Comparison of ENCODE assay signal across 32 cellular contexts in the genomic region with DNA sequence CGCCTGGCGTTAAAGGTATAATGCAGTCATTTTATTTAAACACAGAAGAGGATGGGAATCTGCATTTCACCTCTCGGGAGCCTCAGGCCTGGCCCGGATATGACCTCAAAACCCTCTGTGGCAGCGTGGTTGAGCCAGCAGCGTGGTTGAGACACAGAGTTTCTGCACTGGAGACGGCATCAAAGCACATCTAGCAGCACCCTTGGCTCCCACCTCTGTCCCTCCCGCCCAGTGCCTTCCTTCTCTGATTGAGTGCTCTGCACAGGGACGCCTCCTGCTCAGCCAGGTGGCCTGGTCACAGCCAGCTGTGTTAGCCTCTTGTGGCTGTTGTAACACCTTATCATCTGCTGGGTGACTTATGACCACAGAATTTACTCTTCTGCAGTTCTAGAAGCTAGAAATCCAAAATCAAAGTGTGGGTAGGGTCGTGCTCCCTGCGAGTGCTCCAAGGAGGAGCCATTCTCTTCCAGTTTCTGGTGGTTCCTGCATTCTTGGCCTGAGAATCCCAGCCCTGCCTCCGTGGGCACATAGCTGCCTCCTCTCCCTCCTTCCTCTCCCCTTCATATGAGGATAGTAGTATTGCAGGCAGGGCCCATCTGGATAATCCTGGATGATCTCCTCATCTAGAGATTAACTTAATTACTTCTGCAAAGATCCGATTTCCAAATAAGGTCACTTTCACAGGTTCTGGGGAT.
DNase-seq lines count a peak whose midpoint lies in the region; ATAC-seq, FAIRE-seq and TF ChIP-seq lines count a peak whose summit lies in the region.
"Had no signal": no experiment of that assay in that cellular context is flagged by ENCODE, and none has a peak within 500 bp of the region (broad histone marks: within the 10 kb centered on the region; RNA-seq: fewer than 3 reads in every experiment).

No MANE protein-coding gene starts in this region.

- CTCF ChIA-PET in activated CD8-positive, alpha-beta memory T cell treated with anti-CD3 and anti-CD28 coated beads, Interleukin-2, amount 10 ng/mL, durations not matched to agents 7 days and 5 days (lab: Charles Lee), result no interaction called here
- CTCF ChIA-PET in HepG2 (lab: Yijun Ruan, JAX; ENCODE audit: low intra/inter-chr PET ratio, low total read pairs), result no interaction called here

- H3K9me3 Mint-ChIP-seq in activated CD8-positive, alpha-beta memory T cell treated with anti-CD3 and anti-CD28 coated beads, Interleukin-2, amount 10 ng/mL, durations not matched to agents 7 days and 5 days (ENCODE audit: low read depth), result no peaks in the 10 kb centered on the region
- no peaks in the 10 kb centered on the region for H3K9me3 Mint-ChIP-seq in activated T-helper 17 cell treated with anti-CD3 and anti-CD28 coated beads, Interleukin-2, amount 50 U/mL, for 72 hours
- no peaks in the 10 kb centered on the region for H3K9me3 Mint-ChIP-seq in activated T-cell treated with anti-CD3 and anti-CD28 coated beads, Interleukin-2, amount 50 U/mL, for 4 hours
- H3K9me3 Mint-ChIP-seq: activated T-cell treated with anti-CD3 and anti-CD28 coated beads, Interleukin-2, amount 50 U/mL, for 24 hours; CD4-positive, alpha-beta memory T cell; central memory CD8-positive, alpha-beta T cell; mesothelial cell of epicardium; stimulated activated naive CD8-positive, alpha-beta T cell treated with anti-CD3 and anti-CD28 coated beads, Interleukin-15, amount 100 ng/mL, for 72 hours had no signal

- no peak overlapping the region for H3K4me3 ChIP-seq in Jurkat, Clone E6-1 (ENCODE audit: low read length)
- no peak overlapping the region for H3K4me3 ChIP-seq in HepG2 (replicated peaks in 1 of 3; ENCODE audit: insufficient read depth in 1 of 3, low read depth in 2 of 3, low read length in 3 of 3)
- H3K4me3 ChIP-seq: heart left ventricle, prostate gland had no signal

- H3K4me1 Mint-ChIP-seq in activated CD8-positive, alpha-beta memory T cell treated with anti-CD3 and anti-CD28 coated beads, Interleukin-2, amount 10 ng/mL, durations not matched to agents 7 days and 5 days, result peaks cover 6% of the 10 kb centered on the region
- no peaks in the 10 kb centered on the region for H3K4me1 Mint-ChIP-seq in activated T-helper 17 cell treated with anti-CD3 and anti-CD28 coated beads, Interleukin-2, amount 50 U/mL, for 72 hours
- H3K4me1 Mint-ChIP-seq in activated T-cell treated with anti-CD3 and anti-CD28 coated beads, Interleukin-2, amount 50 U/mL, for 4 hours (ENCODE audit: low read depth), result no peaks in the 10 kb centered on the region
- H3K4me1 Mint-ChIP-seq: B cell; CD4-positive, alpha-beta memory T cell; central memory CD8-positive, alpha-beta T cell; mesothelial cell of epicardium; stimulated activated naive CD8-positive, alpha-beta T cell treated with anti-CD3 and anti-CD28 coated beads, Interleukin-15, amount 100 ng/mL, for 72 hours had no signal

- H3K4me3 Mint-ChIP-seq in activated CD8-positive, alpha-beta memory T cell treated with anti-CD3 and anti-CD28 coated beads, Interleukin-2, amount 10 ng/mL, durations not matched to agents 7 days and 5 days, result no peak overlapping the region
- H3K4me3 Mint-ChIP-seq in activated T-helper 17 cell treated with anti-CD3 and anti-CD28 coated beads, Interleukin-2, amount 50 U/mL, for 72 hours, result no peak overlapping the region
- no peak overlapping the region for H3K4me3 Mint-ChIP-seq in activated T-cell treated with anti-CD3 and anti-CD28 coated beads, Interleukin-2, amount 50 U/mL, for 4 hours
- H3K4me3 Mint-ChIP-seq: activated T-cell treated with anti-CD3 and anti-CD28 coated beads, Interleukin-2, amount 50 U/mL, for 24 hours; B cell; CD4-positive, alpha-beta memory T cell; central memory CD8-positive, alpha-beta T cell; mesothelial cell of epicardium; stimulated activated naive CD8-positive, alpha-beta T cell treated with anti-CD3 and anti-CD28 coated beads, Interleukin-15, amount 100 ng/mL, for 72 hours had no signal

- in situ Hi-C loops in HepG2 (cut with HindIII; ENCODE audit: extremely low pct_ligation_motif_present, low pct_unique_long_range_greater_than_20kb), result no loop called here

- TF ChIP-seq CTCF in HepG2 (CRISPR knock-in tag; IDR thresholded peaks at IDR 0.05), result no peak

- DNase-seq in D341Med (ENCODE audit: low spot score), result peak; percentile 77
- peak; percentile 37 for DNase-seq in Jurkat, Clone E6-1 (ENCODE audit: low read depth, low spot score)
- peak; percentile 41 for DNase-seq in activated CD8-positive, alpha-beta memory T cell treated with anti-CD3 and anti-CD28 coated beads, Interleukin-2, amount 10 ng/mL, durations not matched to agents 7 days and 5 days
- DNase-seq in HepG2 (ENCODE audit: low spot score), result no peak
- no peak for DNase-seq in NCI-H2029 (lab: John Stamatoyannopoulos, UW)
- DNase-seq in activated T-cell treated with anti-CD3 and anti-CD28 coated beads, Interleukin-2, amount 50 U/mL, for 4 hours, result no peak
- DNase-seq: ACHN; activated CD4-positive, alpha-beta T cell treated with anti-CD3 and anti-CD28 coated beads for 4 hours; activated naive CD4-positive, alpha-beta T cell; activated T-cell treated with anti-CD3 and anti-CD28 coated beads, Interleukin-2, amount 50 U/mL, for 24 hours; CD4-positive, alpha-beta memory T cell; dermis blood vessel endothelial cell; foreskin melanocyte; GOT3; KG1; MM.1S; NCI-H1417 treated with DMSO at 0.1 percent for 48 hours; NCI-H345; NK-92 treated with Interleukin-12 subunit alpha and Interleukin-12 subunit beta, amount 100 ng/mL, for 24 hours; stimulated activated CD4-positive, alpha-beta T cell treated with anti-CD3 and anti-CD28 coated beads, Interleukin-12 subunit alpha, Interleukin-12 subunit beta, amount 100 ng/mL, for 4 hours; stimulated activated CD4-positive, alpha-beta T cell treated with anti-CD3 and anti-CD28 coated beads, Interleukin-2, amount 100 ng/mL, for 48 hours; stimulated activated naive CD8-positive, alpha-beta T cell treated with anti-CD3 and anti-CD28 coated beads, Interleukin-15, amount 100 ng/mL, for 72 hours; T-helper 2 cell had no signal

- no TSS peak for BruUV-seq in HepG2 (replicated peaks; lab: Mats Ljungman, UMichigan)

- H3K9me3 ChIP-seq in HepG2 (ENCODE audit: low read length), result no peaks in the 10 kb centered on the region
- H3K9me3 ChIP-seq: heart left ventricle, prostate gland had no signal

- H3K4me1 ChIP-seq in HepG2 (ENCODE audit: insufficient read depth, low read length), result no peaks in the 10 kb centered on the region
- H3K4me1 ChIP-seq: prostate gland had no signal

- H4K20me1 ChIP-seq in HepG2 (ENCODE audit: insufficient read depth, low read length), result no peaks in the 10 kb centered on the region; the same call in 1 of the 2 replicates

- TF ChIP-seq RAD21 in HepG2 (CRISPR knock-in tag; IDR thresholded peaks at IDR 0.05), result no peak

- no peak overlapping the region for H3K9ac ChIP-seq in HepG2 (ENCODE audit: insufficient read depth, low read depth, low read length)

- no peak overlapping the region for H3K27ac Mint-ChIP-seq in activated CD8-positive, alpha-beta memory T cell treated with anti-CD3 and anti-CD28 coated beads, Interleukin-2, amount 10 ng/mL, durations not matched to agents 7 days and 5 days
- no peak overlapping the region for H3K27ac Mint-ChIP-seq in activated T-helper 17 cell treated with anti-CD3 and anti-CD28 coated beads, Interleukin-2, amount 50 U/mL, for 72 hours
- H3K27ac Mint-ChIP-seq: activated T-cell treated with anti-CD3 and anti-CD28 coated beads, Interleukin-2, amount 50 U/mL, for 24 hours; B cell; CD4-positive, alpha-beta memory T cell; mesothelial cell of epicardium had no signal

- H3K36me3 Mint-ChIP-seq in activated CD8-positive, alpha-beta memory T cell treated with anti-CD3 and anti-CD28 coated beads, Interleukin-2, amount 10 ng/mL, durations not matched to agents 7 days and 5 days, result no peaks in the 10 kb centered on the region
- no peaks in the 10 kb centered on the region for H3K36me3 Mint-ChIP-seq in activated T-helper 17 cell treated with anti-CD3 and anti-CD28 coated beads, Interleukin-2, amount 50 U/mL, for 72 hours (ENCODE audit: low read depth)
- H3K36me3 Mint-ChIP-seq in activated T-cell treated with anti-CD3 and anti-CD28 coated beads, Interleukin-2, amount 50 U/mL, for 4 hours (ENCODE audit: insufficient read depth), result no peaks in the 10 kb centered on the region
- H3K36me3 Mint-ChIP-seq: CD4-positive, alpha-beta memory T cell; mesothelial cell of epicardium had no signal

- no peaks in the 10 kb centered on the region for H3K79me2 ChIP-seq in HepG2 (ENCODE audit: insufficient read depth, low read length)

- no peak overlapping the region for H3K4me2 ChIP-seq in HepG2 (ENCODE audit: low read depth, low read length)

- H3K27ac ChIP-seq in HepG2 (ENCODE audit: extremely low read length, insufficient read depth, low read length), result no peak overlapping the region
- H3K27ac ChIP-seq: heart left ventricle, prostate gland had no signal

- TF ChIP-seq EP300 in HepG2 (IDR thresholded peaks at IDR 0.05; ENCODE audit: low read depth in 2 of 2, low read length in 2 of 2) (no peak), HepG2 (CRISPR knock-in tag; IDR thresholded peaks at IDR 0.05; ENCODE audit: borderline replicate concordance) (no peak)

- no peak for FAIRE-seq in HepG2 (lab: Jason Lieb, UNC)
- FAIRE-seq: endometrium, keratinocyte had no signal

- POLR2A ChIA-PET in HepG2 (lab: Yijun Ruan, JAX), result no interaction called here

- no peak overlapping the region for H2AFZ ChIP-seq in HepG2 (ENCODE audit: low read length)

- 2% methylated on average over 12 of the region's 13 CpGs for WGBS in HepG2 (ENCODE audit: low lambda C conversion rate)

- no peak for ATAC-seq in activated CD8-positive, alpha-beta memory T cell treated with anti-CD3 and anti-CD28 coated beads, Interleukin-2, amount 10 ng/mL, durations not matched to agents 7 days and 5 days
- no peak for ATAC-seq in HepG2
- ATAC-seq in activated T-helper 17 cell treated with anti-CD3 and anti-CD28 coated beads, Interleukin-2, amount 50 U/mL, for 72 hours (replicated peaks), result no peak
- no peak for ATAC-seq in activated T-cell treated with anti-CD3 and anti-CD28 coated beads, Interleukin-2, amount 50 U/mL, for 4 hours
- ATAC-seq: heart left ventricle; sciatic nerve; stimulated activated naive CD8-positive, alpha-beta T cell treated with anti-CD3 and anti-CD28 coated beads, Interleukin-15, amount 100 ng/mL, for 72 hours had no signal

- H3K27me3 ChIP-seq in HepG2 (ENCODE audit: control insufficient read depth in 1 of 2, insufficient read depth in 2 of 2, low read length in 2 of 2), result peaks cover 3 to 27% of the 10 kb centered on the region in 2 experiments; a peak in 2 of 5 replicates
- H3K27me3 ChIP-seq: heart left ventricle had no signal

- intact Hi-C loops in HepG2 (cut with micrococcal nuclease; ENCODE audit: unreplicated experiment), result no loop called here

- H3K27me3 Mint-ChIP-seq in activated CD8-positive, alpha-beta memory T cell treated with anti-CD3 and anti-CD28 coated beads, Interleukin-2, amount 10 ng/mL, durations not matched to agents 7 days and 5 days, result no peaks in the 10 kb centered on the region
- peaks cover 9% of the 10 kb centered on the region for H3K27me3 Mint-ChIP-seq in activated T-helper 17 cell treated with anti-CD3 and anti-CD28 coated beads, Interleukin-2, amount 50 U/mL, for 72 hours
- peaks cover 3% of the 10 kb centered on the region for H3K27me3 Mint-ChIP-seq in activated T-cell treated with anti-CD3 and anti-CD28 coated beads, Interleukin-2, amount 50 U/mL, for 4 hours (ENCODE audit: low read depth)
- H3K27me3 Mint-ChIP-seq: B cell had no signal

- no peak for TF ChIP-seq POLR2A in HepG2 (IDR thresholded peaks at IDR 0.05; ENCODE audit: insufficient read depth in 1 of 2, low read depth in 2 of 2, low read length in 2 of 2)

- H3K36me3 ChIP-seq in HepG2 (replicated peaks in 1 of 2; ENCODE audit: control insufficient read depth in 1 of 2, insufficient read depth in 2 of 2, low read length in 2 of 2), result no peaks in the 10 kb centered on the region
- H3K36me3 ChIP-seq: heart left ventricle, prostate gland had no signal

Comparison
In these comparisons a context has a peak if more than half of its experiments do, and no peak if none do; other contexts are left out.
1. DNase-seq: peak in D341Med (single experiment), Jurkat, Clone E6-1 (single experiment) and activated CD8-positive, alpha-beta memory T cell treated with anti-CD3 and anti-CD28 coated beads, Interleukin-2, amount 10 ng/mL, durations not matched to agents 7 days and 5 days (single experiment); none in HepG2 (single experiment), NCI-H2029 (single experiment) and activated T-cell treated with anti-CD3 and anti-CD28 coated beads, Interleukin-2, amount 50 U/mL, for 4 hours (single experiment).